8 cellular contexts compared by ENCODE assay signal in genomic region chr20:44552950-44553908, GRCh38. TPM values are rescaled to one million over a fixed set of nuclear protein-coding genes. Genes with fewer than 3 reads are reported as not detected.
DNase-seq lines count a peak whose midpoint lies in the region; ATAC-seq, FAIRE-seq and TF ChIP-seq lines count a peak whose summit lies in the region.

No MANE protein-coding gene starts in this region.

- no peaks in the 10 kb centered on the region for H3K9me3 Mint-ChIP-seq in CD4-positive, alpha-beta T cell
- H3K9me3 Mint-ChIP-seq in mesothelial cell of epicardium = no peaks in the 10 kb centered on the region

- POLR2A ChIA-PET in CD4-positive, alpha-beta T cell (lab: Charles Lee) = no interaction called here
- POLR2A ChIA-PET in K562 (lab: Yijun Ruan, JAX) = interaction anchor here (0.6 to 1.4 kb wide), 5 partner anchors 9 to 263 kb away, joined by 3 read pairs; no protein-coding TSS in a partner anchor

- H3K36me3 ChIP-seq in K562 (ENCODE audit: control insufficient read depth, insufficient read depth, low read length) (no peaks in the 10 kb centered on the region), ovary (no peaks in the 10 kb centered on the region)

- TF ChIP-seq POLR2A in K562 (conservative IDR thresholded peaks at IDR 0.05) (no peak), ovary (IDR thresholded peaks at IDR 0.05) (no peak)

- no peaks in the 10 kb centered on the region for H3K9me3 ChIP-seq in CD4-positive, alpha-beta T cell (ENCODE audit: control insufficient read depth, low read length)
- H3K9me3 ChIP-seq in K562 (replicated peaks; ENCODE audit: control insufficient read depth, insufficient read depth, low read depth, low read length) (no peaks in the 10 kb centered on the region), ovary (no peaks in the 10 kb centered on the region)

- 8% methylated on average over 6 of the region's 6 CpGs for WGBS in K562 (ENCODE audit: insufficient coverage, low coverage, missing lambda C conversion rate)
- 31 to 36% (median 31%) methylated on average over 6 of the region's 6 CpGs for WGBS in ovary, 3 donors

- H3K27ac ChIP-seq in CD4-positive, alpha-beta T cell (ENCODE audit: low read depth, low read length) = no peak overlapping the region
- H3K27ac ChIP-seq in K562 (ENCODE audit: extremely low read depth, low read depth, low read length) (peak overlapping the region; percentile 30; the same call in 2 of the 3 replicates), ovary (peak overlapping the region in 1 of 2 donors; percentile 64)

- peak; percentile 13; the same call in 1 of the 2 replicates for TF ChIP-seq EP300 in K562 (IDR thresholded peaks at IDR 0.05; ENCODE audit: low read length)
- TF ChIP-seq EP300 in ovary (IDR thresholded peaks at IDR 0.05) = no peak

- H4K20me1 ChIP-seq in K562 (replicated peaks; ENCODE audit: control insufficient read depth, insufficient read depth, low read length) = no peaks in the 10 kb centered on the region

- peak; percentile 44 for FAIRE-seq in K562 (lab: Jason Lieb, UNC)

- in situ Hi-C loops in K562 (cut with MboI) = no loop called here

- H3K27me3 ChIP-seq in CD4-positive, alpha-beta T cell (ENCODE audit: control insufficient read depth, insufficient read depth, low read length) = no peaks in the 10 kb centered on the region
- H3K27me3 ChIP-seq in K562 (ENCODE audit: control insufficient read depth in 2 of 2, insufficient read depth in 2 of 2, low read length in 2 of 2) (no peaks in the 10 kb centered on the region), ovary (no peaks in the 10 kb centered on the region)

- no peaks in the 10 kb centered on the region for H3K9me1 ChIP-seq in K562 (ENCODE audit: control insufficient read depth, insufficient read depth, low read length)

- CTCF ChIA-PET in CD4-positive, alpha-beta T cell (lab: Charles Lee) = interaction anchor here (1.0 to 1.4 kb wide), 2 partner anchors 13 to 32 kb away, joined by 3 to 5 read pairs; partner anchors contain the start of gene SERINC3
- CTCF ChIA-PET in K562 (lab: Yijun Ruan, JAX; ENCODE audit: low intra/inter-chr PET ratio) = no interaction called here

- no peak overlapping the region for H3K4me3 ChIP-seq in Jurkat, Clone E6-1 (ENCODE audit: low read length)
- H3K4me3 ChIP-seq in K562 = no peak overlapping the region
- H3K4me3 ChIP-seq in ovary = no peak overlapping the region

- H2AFZ ChIP-seq in K562 (ENCODE audit: low read depth, low read length) = peak overlapping the region; percentile 35; the same call in 1 of the 2 replicates

- H3K4me3 Mint-ChIP-seq in CD4-positive, alpha-beta T cell = no peak overlapping the region
- no peak overlapping the region for H3K4me3 Mint-ChIP-seq in mesothelial cell of epicardium

- no peaks in the 10 kb centered on the region for H3K36me3 Mint-ChIP-seq in CD4-positive, alpha-beta T cell (ENCODE audit: low read depth)
- H3K36me3 Mint-ChIP-seq in mesothelial cell of epicardium = no peaks in the 10 kb centered on the region

- intact Hi-C loops in CD4-positive, alpha-beta T cell (cut with DNase I, micrococcal nuclease) = no loop called here
- intact Hi-C loops in K562 (cut with micrococcal nuclease) (no loop called here), ovary (cut with DNase I) (no loop called here)

- H3K27ac Mint-ChIP-seq in CD4-positive, alpha-beta T cell = peak overlapping the region; percentile 52
- peak overlapping the region; percentile 91 for H3K27ac Mint-ChIP-seq in mesothelial cell of epicardium

- H3K79me2 ChIP-seq in K562 (ENCODE audit: control insufficient read depth, insufficient read depth, low read length) = no peaks in the 10 kb centered on the region

- TF ChIP-seq CTCF in CD4-positive, alpha-beta T cell (IDR thresholded peaks at IDR 0.05) = no peak
- TF ChIP-seq CTCF in K562 (IDR thresholded peaks at IDR 0.05 in 2 of 3, conservative IDR thresholded peaks at IDR 0.05 in 1 of 3; ENCODE audit: insufficient read depth in 2 of 3, low read depth in 1 of 3, low read length in 3 of 3) = no peak
- no peak for TF ChIP-seq CTCF in mesothelial cell of epicardium (IDR thresholded peaks at IDR 0.05; ENCODE audit: unreplicated experiment)
- TF ChIP-seq CTCF in ovary (IDR thresholded peaks at IDR 0.05) = no peak

- DNase-seq in CD4-positive, alpha-beta T cell = no peak
- DNase-seq in Jurkat, Clone E6-1 (ENCODE audit: low read depth, low spot score) = peak; percentile 76
- peak in 1 of 4 experiments; percentile 33 for DNase-seq in K562 (ENCODE audit: extremely low read depth in 1 of 4, low spot score in 3 of 4)
- DNase-seq in mesothelial cell of epicardium (ENCODE audit: low spot score in 2 of 2, unreplicated experiment in 2 of 2) = no peak
- DNase-seq in NCI-H2081 (lab: John Stamatoyannopoulos, UW) = no peak
- no peak for DNase-seq in ovary

- peaks cover 9% of the 10 kb centered on the region for H3K4me1 Mint-ChIP-seq in CD4-positive, alpha-beta T cell (ENCODE audit: low read depth)
- peaks cover 51% of the 10 kb centered on the region for H3K4me1 Mint-ChIP-seq in mesothelial cell of epicardium

- no peak overlapping the region for H3K9ac ChIP-seq in K562 (ENCODE audit: insufficient read depth in 1 of 2, low read depth in 2 of 2, low read length in 2 of 2)

- H3K4me1 ChIP-seq in K562 (replicated peaks in 1 of 2; ENCODE audit: control insufficient read depth in 2 of 2, insufficient read depth in 2 of 2, low read length in 2 of 2) = peaks cover 9 to 31% of the 10 kb centered on the region in 2 experiments; a peak in 4 of 5 replicates
- H3K4me1 ChIP-seq in ovary (ENCODE audit: insufficient read depth) = peaks cover 14% of the 10 kb centered on the region

- H3K4me2 ChIP-seq in K562 (ENCODE audit: insufficient read depth, low read length) = peak overlapping the region; percentile 9; the same call in 1 of the 2 replicates

- ATAC-seq in CD4-positive, alpha-beta T cell (ENCODE audit: poor library complexity) = peak; percentile 71
- peak; percentile 54 for ATAC-seq in K562
- no peak for ATAC-seq in HG02884 (IDR thresholded peaks at IDR 0.05; ENCODE audit: unreplicated experiment)
- ATAC-seq in HG03159 (IDR thresholded peaks at IDR 0.05; ENCODE audit: unreplicated experiment) = no peak

- no peak for TF ChIP-seq RAD21 in K562 (CRISPR knock-in tag; conservative IDR thresholded peaks at IDR 0.05 in 1 of 2, IDR thresholded peaks at IDR 0.05 in 1 of 2)

- H3K27me3 Mint-ChIP-seq in CD4-positive, alpha-beta T cell = no peaks in the 10 kb centered on the region
- H3K27me3 Mint-ChIP-seq in mesothelial cell of epicardium (ENCODE audit: low read depth) = no peaks in the 10 kb centered on the region

- no TSS peak for BruUV-seq in K562 (replicated peaks; lab: Mats Ljungman, UMichigan)

RNA-seq across cellular contexts. Expression of gene PKIG, which starts 29.1 kb away (rescaled TPM):
- 1 to 10 TPM; 1.7 to 2.4 TPM for total RNA-seq in CD4-positive, alpha-beta T cell
- 19.3 TPM for polyA plus RNA-seq in Jurkat, Clone E6-1 (2012; ENCODE audit: insufficient read depth, insufficient read length)
- total RNA-seq in K562 (2011; cell fraction: chromatin; rRNA removed; ENCODE audit: low replicate concordance) = 1.0 TPM in 1 of 2 replicates, not detected in the other
- 0.83 and 0.92 TPM in 2 replicates for total RNA-seq in K562 (2011; cell fraction: nucleolus; rRNA removed)
- total RNA-seq in K562 (2011; cell fraction: nucleoplasm; rRNA removed) = 0.59 and 0.92 TPM in 2 replicates
- 4.9 and 7.4 TPM in 2 replicates for total RNA-seq in K562 (2014; rRNA removed)
- total RNA-seq in K562 (2014; rRNA removed; fragmentation: Illumina TruSeq; extraction: Trizol) = 1.6 and 2.9 TPM in 2 replicates
- 5.0 and 6.1 TPM in 2 replicates for total RNA-seq in K562 (2015; rRNA removed; fragmentation: Illumina TruSeq; extraction: Trizol)
- 4.7 and 5.1 TPM in 2 replicates for total RNA-seq in K562 (2021)
- 3.0 and 4.6 TPM in 2 replicates for polyA plus RNA-seq in K562 (2011; rRNA removed)
- 6.9 and 7.3 TPM in 2 replicates for polyA plus RNA-seq in K562 (2011; cell fraction: cytosol; rRNA removed)
- 3.2 and 3.7 TPM in 2 replicates for polyA plus RNA-seq in K562 (2011; cell fraction: nucleus; rRNA removed)
- polyA plus RNA-seq in K562 (2012) = 6.9 and 7.4 TPM in 2 replicates
- 6.2 and 7.0 TPM in 2 replicates for polyA plus RNA-seq in K562 (2014; fragmentation: Illumina TruSeq; extraction: Trizol)
- under 1 TPM; 0.13 to 0.74 TPM for polyA plus RNA-seq in K562 (2014; fragmentation: Nextera tagmentation; extraction: Ambion mirVana)
- polyA plus RNA-seq in K562 (2014; rRNA removed) = 5.7 and 7.6 TPM in 2 replicates
- polyA minus RNA-seq in K562 (2011; rRNA and poly(A)+ RNA removed) = 1.9 and 2.4 TPM in 2 replicates
- polyA minus RNA-seq in K562 (2011; cell fraction: cytosol; rRNA and poly(A)+ RNA removed) = 1.7 and 3.8 TPM in 2 replicates
- polyA minus RNA-seq in K562 (2011; cell fraction: nucleus; rRNA and poly(A)+ RNA removed) = 0.44 and 0.81 TPM in 2 replicates
- total RNA-seq in mesothelial cell of epicardium = 50.4 to 59.1 TPM (median 51.6 TPM) in 3 replicates
- 100 to 1,000 TPM in 1 of 7 donors, 10 to 100 TPM in 6; 37.0 to 114 (median 49.9) TPM for total RNA-seq in ovary
- 10 to 100 TPM; 46.9 to 74.9 TPM for polyA plus RNA-seq in ovary

RNA-seq across cellular contexts. Expression of gene SERINC3, which starts 31.4 kb away (rescaled TPM):
- total RNA-seq in CD4-positive, alpha-beta T cell = 10 to 100 TPM; 39.5 to 40.2 TPM
- 49.0 TPM for polyA plus RNA-seq in Jurkat, Clone E6-1 (2012; ENCODE audit: insufficient read depth, insufficient read length)
- total RNA-seq in K562 (2011; cell fraction: chromatin; rRNA removed; ENCODE audit: low replicate concordance) = 69.8 and 104 TPM in 2 replicates
- 129 and 134 TPM in 2 replicates for total RNA-seq in K562 (2011; cell fraction: nucleolus; rRNA removed)
- total RNA-seq in K562 (2011; cell fraction: nucleoplasm; rRNA removed) = 110 and 125 TPM in 2 replicates
- total RNA-seq in K562 (2014; rRNA removed) = 24.7 and 26.4 TPM in 2 replicates
- 40.2 and 47.5 TPM in 2 replicates for total RNA-seq in K562 (2014; rRNA removed; fragmentation: Illumina TruSeq; extraction: Trizol)
- 32.5 and 34.7 TPM in 2 replicates for total RNA-seq in K562 (2015; rRNA removed; fragmentation: Illumina TruSeq; extraction: Trizol)
- total RNA-seq in K562 (2021) = 43.1 and 48.8 TPM in 2 replicates
- 107 and 130 TPM in 2 replicates for polyA plus RNA-seq in K562 (2011; rRNA removed)
- 115 and 165 TPM in 2 replicates for polyA plus RNA-seq in K562 (2011; cell fraction: cytosol; rRNA removed)
- 76.3 and 79.4 TPM in 2 replicates for polyA plus RNA-seq in K562 (2011; cell fraction: nucleus; rRNA removed)
- polyA plus RNA-seq in K562 (2012) = 42.5 and 62.4 TPM in 2 replicates
- polyA plus RNA-seq in K562 (2014; fragmentation: Illumina TruSeq; extraction: Trizol) = 55.6 and 58.3 TPM in 2 replicates
- polyA plus RNA-seq in K562 (2014; fragmentation: Nextera tagmentation; extraction: Ambion mirVana) = 10 to 100 TPM; 73.1 to 93.2 TPM
- 34.7 and 38.6 TPM in 2 replicates for polyA plus RNA-seq in K562 (2014; rRNA removed)
- 202 and 263 TPM in 2 replicates for polyA minus RNA-seq in K562 (2011; rRNA and poly(A)+ RNA removed)
- polyA minus RNA-seq in K562 (2011; cell fraction: cytosol; rRNA and poly(A)+ RNA removed) = 83.5 and 95.9 TPM in 2 replicates
- 25.7 and 39.3 TPM in 2 replicates for polyA minus RNA-seq in K562 (2011; cell fraction: nucleus; rRNA and poly(A)+ RNA removed)
- total RNA-seq in mesothelial cell of epicardium = 42.0 to 45.0 TPM (median 42.9 TPM) in 3 replicates
- 100 to 1,000 TPM in 1 of 7 donors, 10 to 100 TPM in 6; 52.1 to 113 (median 90.1) TPM for total RNA-seq in ovary
- polyA plus RNA-seq in ovary = 100 to 1,000 TPM in 1 of 2 donors, 10 to 100 TPM in 1; 69.4 to 171 TPM

Comparison
In these comparisons a context has a peak if more than half of its experiments do, and no peak if none do; other contexts are left out.
1. ATAC-seq: peak in CD4-positive, alpha-beta T cell (single experiment) and K562 (single experiment); none in HG02884 (single experiment) and HG03159 (single experiment).